In genomic region chr13:42957881-42958280, GRCh38 we compare ENCODE assay signal across 1 cellular context.
TF ChIP-seq lines count a peak whose summit lies in the region.

No MANE protein-coding gene starts in this region.

TF ChIP-seq in GM23338, 12 proteins besides CTCF, POLR2A, EP300 and RAD21 (continued from another document):
- TF ChIP-seq ETS1 (IDR thresholded peaks at IDR 0.05) (no peak), ZNF331 (CRISPR knock-in tag; IDR thresholded peaks at IDR 0.05; ENCODE audit: low read depth) (no peak), NANOG (IDR thresholded peaks at IDR 0.05; ENCODE audit: borderline replicate concordance) (no peak), ZNF114 (CRISPR knock-in tag; IDR thresholded peaks at IDR 0.05) (no peak)
